Comparison of ENCODE assay signal across 23 cellular contexts in genomic region chr6:43505718-43506117, GRCh38. TPM values are rescaled to one million over a fixed set of nuclear protein-coding genes. Genes with fewer than 3 reads are reported as not detected.
"Had no signal": no experiment of that assay in that cellular context is flagged by ENCODE, and none has a peak within 500 bp of the region (broad histone marks: within the 10 kb centered on the region; RNA-seq: fewer than 3 reads in every experiment).

No MANE protein-coding gene starts in this region.

- H3K9me3 Mint-ChIP-seq: activated CD4-positive, alpha-beta memory T cell treated with anti-CD3 and anti-CD28 coated beads for 36 hours; memory B cell; stimulated activated naive B cell treated with anti-CD40 and anti-IgM and Interleukin-4, amounts not matched to agents 10 μg/mL and 1 μg/mL and 100 μg/mL, for 72 hours; T-cell had no signal

- H3K4me3 ChIP-seq: coronary artery, gastroesophageal sphincter, heart right ventricle, mucosa of descending colon, thyroid gland had no signal

- H3K4me3 Mint-ChIP-seq: activated CD4-positive, alpha-beta memory T cell treated with anti-CD3 and anti-CD28 coated beads for 36 hours; activated CD4-positive, alpha-beta T cell treated with anti-CD3 and anti-CD28 coated beads for 36 hours; activated naive CD8-positive, alpha-beta T cell; memory B cell; naive thymus-derived CD4-positive, alpha-beta T cell; stimulated activated naive B cell treated with anti-CD40 and anti-IgM and Interleukin-4, amounts not matched to agents 10 μg/mL and 1 μg/mL and 100 μg/mL, for 72 hours; T-cell had no signal

- H3K27ac ChIP-seq: coronary artery, neutrophil, thyroid gland, VCaP had no signal

- H3K9me3 ChIP-seq: gastroesophageal sphincter, heart right ventricle, mucosa of descending colon, neutrophil, thyroid gland had no signal

- DNase-seq: activated CD4-positive, alpha-beta memory T cell treated with anti-CD3 and anti-CD28 coated beads for 36 hours; activated CD4-positive, alpha-beta T cell treated with anti-CD3 and anti-CD28 coated beads for 36 hours; activated gamma-delta T cell treated with Interleukin-2 at 50 U/mL for 16 hours; activated T-cell treated with anti-CD3 and anti-CD28 coated beads, Interleukin-2, amount 50 U/mL, for 48 hours; amniotic stem cell; effector CD8-positive, alpha-beta T cell; heart right ventricle; islet precursor cell; mucosa of descending colon; naive thymus-derived CD4-positive, alpha-beta T cell; stimulated activated CD4-positive, alpha-beta T cell treated with anti-CD3 and anti-CD28 coated beads, Interleukin-2, amount 100 ng/mL, for 48 hours; stimulated activated naive B cell treated with anti-CD40 and anti-IgM and Interleukin-4, amounts not matched to agents 10 μg/mL and 1 μg/mL and 100 μg/mL, for 72 hours; T-cell; thyroid gland had no signal

- H3K36me3 Mint-ChIP-seq: activated naive CD8-positive, alpha-beta T cell had no signal

- ATAC-seq: gastroesophageal sphincter; heart right ventricle; left lobe of liver; mucosa of descending colon; naive thymus-derived CD4-positive, alpha-beta T cell; stimulated activated naive B cell treated with anti-CD40 and anti-IgM and Interleukin-4, amounts not matched to agents 10 μg/mL and 1 μg/mL and 100 μg/mL, for 72 hours had no signal

- H3K27me3 ChIP-seq: thyroid gland had no signal

- H3K27ac Mint-ChIP-seq: activated CD4-positive, alpha-beta memory T cell treated with anti-CD3 and anti-CD28 coated beads for 36 hours; activated CD4-positive, alpha-beta T cell treated with anti-CD3 and anti-CD28 coated beads for 36 hours; activated naive CD8-positive, alpha-beta T cell; memory B cell had no signal

RNA-seq across cellular contexts. Expression of gene LRRC73, which starts 4.4 kb away (rescaled TPM):
- total RNA-seq: epithelial cell of proximal tubule, urinary bladder had no signal
- polyA plus RNA-seq: naive thymus-derived CD4-positive, alpha-beta T cell had no signal

RNA-seq across cellular contexts. Expression of gene DLK2, which starts 50.4 kb away (rescaled TPM):
- total RNA-seq: left lobe of liver had no signal
